8 cellular contexts compared by ENCODE assay signal in genomic region chr3:184874709-184875644, GRCh38.
DNase-seq lines count a peak whose midpoint lies in the region; ATAC-seq, FAIRE-seq and TF ChIP-seq lines count a peak whose summit lies in the region.

No MANE protein-coding gene starts in this region.

- TF ChIP-seq POLR2A in GM12891 (IDR thresholded peaks at IDR 0.05; ENCODE audit: low read depth, low read length): no peak
- TF ChIP-seq POLR2A in K562 (conservative IDR thresholded peaks at IDR 0.05): no peak

- H3K27me3 ChIP-seq in BJ (ENCODE audit: control insufficient read depth, insufficient read depth, low read length) (no peaks in the 10 kb centered on the region), K562 (ENCODE audit: control insufficient read depth in 2 of 2, insufficient read depth in 2 of 2, low read length in 2 of 2) (no peaks in the 10 kb centered on the region)
- H3K27me3 ChIP-seq in CD4-positive, alpha-beta memory T cell (ENCODE audit: insufficient read depth, low read length): no peaks in the 10 kb centered on the region

- H3K9me1 ChIP-seq in K562 (ENCODE audit: control insufficient read depth, insufficient read depth, low read length): no peaks in the 10 kb centered on the region

- peak; percentile 78 for ATAC-seq in K562
- peak; percentile 78 for ATAC-seq in left lobe of liver
- ATAC-seq in HG02571 (IDR thresholded peaks at IDR 0.05; ENCODE audit: unreplicated experiment): no peak
- ATAC-seq in GM19452 (IDR thresholded peaks at IDR 0.05; ENCODE audit: unreplicated experiment): no peak

- H3K79me2 ChIP-seq in K562 (ENCODE audit: control insufficient read depth, insufficient read depth, low read length): no peaks in the 10 kb centered on the region

- in situ Hi-C loops in K562 (cut with MboI): no loop called here

- H3K27ac ChIP-seq in K562 (ENCODE audit: extremely low read depth, low read depth, low read length): no peak overlapping the region
- no peak overlapping the region for H3K27ac ChIP-seq in CD4-positive, alpha-beta memory T cell (ENCODE audit: low read depth, low read length)

- TF ChIP-seq CTCF in BJ (IDR thresholded peaks at IDR 0.05; ENCODE audit: insufficient read depth, low read depth, low read length) (peak; percentile 70), K562 (IDR thresholded peaks at IDR 0.05 in 2 of 3, conservative IDR thresholded peaks at IDR 0.05 in 1 of 3; ENCODE audit: insufficient read depth in 2 of 3, low read depth in 1 of 3, low read length in 3 of 3) (peak; percentile 62 to 86 (median 64); a peak in 5 of 6 replicates)

- peak; percentile 85 to 93 for TF ChIP-seq RAD21 in K562 (CRISPR knock-in tag; conservative IDR thresholded peaks at IDR 0.05 in 1 of 2, IDR thresholded peaks at IDR 0.05 in 1 of 2)

- peaks cover 29 to 64% of the 10 kb centered on the region in 2 donors for H3K36me3 Mint-ChIP-seq in CD4-positive, alpha-beta memory T cell

- CTCF ChIA-PET in BJ (lab: Yijun Ruan, JAX) (interaction anchor here (0.6 to 1.6 kb wide), 10 partner anchors 8 to 1642 kb away, joined by 3 to 4 read pairs (median 3); no protein-coding TSS in a partner anchor), K562 (lab: Yijun Ruan, JAX; ENCODE audit: low intra/inter-chr PET ratio) (interaction anchor here (0.6 to 3.3 kb wide), 9 partner anchors 10 to 681 kb away, joined by 3 to 25 read pairs (median 6); no protein-coding TSS in a partner anchor)
- CTCF ChIA-PET in CD4-positive, alpha-beta memory T cell (lab: Charles Lee; ENCODE audit: partially characterized antibody): interaction anchor here (0.7 to 1.4 kb wide), 3 partner anchors 65 to 301 kb away, joined by 4 to 5 read pairs (median 4); no protein-coding TSS in a partner anchor

- H3K36me3 ChIP-seq in BJ (ENCODE audit: control insufficient read depth, insufficient read depth, low read length) (peaks cover 1% of the 10 kb centered on the region; the same call in 1 of the 2 replicates), K562 (ENCODE audit: control insufficient read depth, insufficient read depth, low read length) (peaks cover 21% of the 10 kb centered on the region)
- H3K36me3 ChIP-seq in CD4-positive, alpha-beta memory T cell (ENCODE audit: insufficient read depth, low read length): peaks cover 15% of the 10 kb centered on the region

- H3K9me3 Mint-ChIP-seq in CD4-positive, alpha-beta memory T cell: peaks cover 0 to 1% (median 0%) of the 10 kb centered on the region in 8 donors

- H3K27me3 Mint-ChIP-seq in CD4-positive, alpha-beta memory T cell: no peaks in the 10 kb centered on the region

- FAIRE-seq in GM12891 (lab: Jason Lieb, UNC) (peak; percentile 82), K562 (lab: Jason Lieb, UNC) (peak; percentile 92)

- intact Hi-C loops in K562 (cut with micrococcal nuclease): loop anchor here (1.0 to 5.0 kb wide), 5 partner anchors 197 to 434 kb away; no protein-coding TSS in a partner anchor
- intact Hi-C loops in CD4-positive, alpha-beta memory T cell (cut with micrococcal nuclease): no loop called here

- 45% methylated on average over 5 of the region's 5 CpGs for WGBS in K562 (ENCODE audit: insufficient coverage, low coverage, missing lambda C conversion rate)

- no peak overlapping the region for H3K4me2 ChIP-seq in K562 (ENCODE audit: insufficient read depth, low read length)

- H3K27ac Mint-ChIP-seq in CD4-positive, alpha-beta memory T cell: peak overlapping the region in 3 of 7 donors; percentile 24 to 52 (median 43)

- DNase-seq in BJ (ENCODE audit: low read depth): no peak
- DNase-seq in GM12891 (ENCODE audit: insufficient read length, low spot score): no peak
- peak; percentile 46 for DNase-seq in NCI-H2196 treated with DMSO at 0.1 percent for 48 hours (lab: John Stamatoyannopoulos, UW; ENCODE audit: unreplicated experiment)
- DNase-seq in K562 (ENCODE audit: extremely low read depth in 1 of 4, low spot score in 3 of 4): peak; percentile 17 to 50 (median 34)
- DNase-seq in left lobe of liver (ENCODE audit: low spot score): no peak
- DNase-seq in CD4-positive, alpha-beta memory T cell: no peak

- TF ChIP-seq EP300 in K562 (IDR thresholded peaks at IDR 0.05; ENCODE audit: low read length): no peak

- no peaks in the 10 kb centered on the region for H3K4me1 ChIP-seq in K562 (replicated peaks in 1 of 2; ENCODE audit: control insufficient read depth in 2 of 2, insufficient read depth in 2 of 2, low read length in 2 of 2)
- no peaks in the 10 kb centered on the region for H3K4me1 ChIP-seq in CD4-positive, alpha-beta memory T cell (ENCODE audit: insufficient read depth, low read length)

- BruUV-seq in K562 (replicated peaks; lab: Mats Ljungman, UMichigan): no TSS peak

- no peaks in the 10 kb centered on the region for H4K20me1 ChIP-seq in K562 (replicated peaks; ENCODE audit: control insufficient read depth, insufficient read depth, low read length)

- H3K9me3 ChIP-seq in K562 (replicated peaks; ENCODE audit: control insufficient read depth, insufficient read depth, low read depth, low read length): no peaks in the 10 kb centered on the region
- H3K9me3 ChIP-seq in CD4-positive, alpha-beta memory T cell (ENCODE audit: control insufficient read depth in 1 of 2, low read length in 2 of 2): no peaks in the 10 kb centered on the region

- no peak overlapping the region for H2AFZ ChIP-seq in K562 (ENCODE audit: low read depth, low read length)

- no peak overlapping the region for H3K4me3 Mint-ChIP-seq in CD4-positive, alpha-beta memory T cell

- H3K4me3 ChIP-seq in BJ (ENCODE audit: low read depth, low read length): no peak overlapping the region
- H3K4me3 ChIP-seq in K562: no peak overlapping the region
- H3K4me3 ChIP-seq in CD4-positive, alpha-beta memory T cell (ENCODE audit: low read length in 2 of 2): no peak overlapping the region

- peaks cover 0 to 6% (median 0%) of the 10 kb centered on the region in 4 donors for H3K4me1 Mint-ChIP-seq in CD4-positive, alpha-beta memory T cell

- POLR2A ChIA-PET in BJ (lab: Charles Lee): no interaction called here
- POLR2A ChIA-PET in K562 (lab: Yijun Ruan, JAX): no interaction called here
- POLR2A ChIA-PET in CD4-positive, alpha-beta memory T cell (lab: Charles Lee; ENCODE audit: partially characterized antibody): no interaction called here

- no peak overlapping the region for H3K9ac ChIP-seq in K562 (ENCODE audit: insufficient read depth in 1 of 2, low read depth in 2 of 2, low read length in 2 of 2)

TF ChIP-seq in GM12891, 5 proteins besides CTCF, POLR2A, EP300 and RAD21:
- TF ChIP-seq POU2F2 (IDR thresholded peaks at IDR 0.05; ENCODE audit: low read depth, low read length) (no peak), PAX5 (IDR thresholded peaks at IDR 0.05; ENCODE audit: insufficient read depth, low read length, severe bottlenecking) (no peak), TAF1 (IDR thresholded peaks at IDR 0.05; ENCODE audit: low read depth, low read length) (no peak), SPI1 (IDR thresholded peaks at IDR 0.05; ENCODE audit: low read depth, low read length) (no peak), POLR2AphosphoS5 (IDR thresholded peaks at IDR 0.05; ENCODE audit: low read depth, low read length) (no peak)

TF ChIP-seq in K562, 482 proteins besides CTCF, POLR2A, EP300 and RAD21:
- TF ChIP-seq, protein P1, sequence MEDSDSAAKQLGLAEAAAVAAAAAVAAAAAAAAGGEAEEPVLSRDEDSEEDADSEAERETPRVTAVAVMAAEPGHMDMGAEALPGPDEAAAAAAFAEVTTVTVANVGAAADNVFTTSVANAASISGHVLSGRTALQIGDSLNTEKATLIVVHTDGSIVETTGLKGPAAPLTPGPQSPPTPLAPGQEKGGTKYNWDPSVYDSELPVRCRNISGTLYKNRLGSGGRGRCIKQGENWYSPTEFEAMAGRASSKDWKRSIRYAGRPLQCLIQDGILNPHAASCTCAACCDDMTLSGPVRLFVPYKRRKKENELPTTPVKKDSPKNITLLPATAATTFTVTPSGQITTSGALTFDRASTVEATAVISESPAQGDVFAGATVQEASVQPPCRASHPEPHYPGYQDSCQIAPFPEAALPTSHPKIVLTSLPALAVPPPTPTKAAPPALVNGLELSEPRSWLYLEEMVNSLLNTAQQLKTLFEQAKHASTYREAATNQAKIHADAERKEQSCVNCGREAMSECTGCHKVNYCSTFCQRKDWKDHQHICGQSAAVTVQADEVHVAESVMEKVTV (CRISPR knock-in tag; IDR thresholded peaks at IDR 0.05): peak; percentile 84
- TF ChIP-seq SMC3 (conservative IDR thresholded peaks at IDR 0.05; ENCODE audit: insufficient read depth, low read depth, low read length): peak; percentile 72; the same call in 1 of the 2 replicates
- TF ChIP-seq RBBP5 (IDR thresholded peaks at IDR 0.05; ENCODE audit: borderline replicate concordance, insufficient read depth, low read length, poor library complexity, severe bottlenecking): no peak

Comparison
In these comparisons a context has a peak if more than half of its experiments do, and no peak if none do; other contexts are left out.
1. DNase-seq: peak in NCI-H2196 treated with DMSO at 0.1 percent for 48 hours (single experiment) and K562 (4 of 4); none in BJ (single experiment), GM12891 (single experiment), left lobe of liver (single experiment) and CD4-positive, alpha-beta memory T cell (0 of 5).
2. ATAC-seq: peak in K562 (single experiment) and left lobe of liver (single experiment); none in HG02571 (single experiment) and GM19452 (single experiment).